In the genomic region with DNA sequence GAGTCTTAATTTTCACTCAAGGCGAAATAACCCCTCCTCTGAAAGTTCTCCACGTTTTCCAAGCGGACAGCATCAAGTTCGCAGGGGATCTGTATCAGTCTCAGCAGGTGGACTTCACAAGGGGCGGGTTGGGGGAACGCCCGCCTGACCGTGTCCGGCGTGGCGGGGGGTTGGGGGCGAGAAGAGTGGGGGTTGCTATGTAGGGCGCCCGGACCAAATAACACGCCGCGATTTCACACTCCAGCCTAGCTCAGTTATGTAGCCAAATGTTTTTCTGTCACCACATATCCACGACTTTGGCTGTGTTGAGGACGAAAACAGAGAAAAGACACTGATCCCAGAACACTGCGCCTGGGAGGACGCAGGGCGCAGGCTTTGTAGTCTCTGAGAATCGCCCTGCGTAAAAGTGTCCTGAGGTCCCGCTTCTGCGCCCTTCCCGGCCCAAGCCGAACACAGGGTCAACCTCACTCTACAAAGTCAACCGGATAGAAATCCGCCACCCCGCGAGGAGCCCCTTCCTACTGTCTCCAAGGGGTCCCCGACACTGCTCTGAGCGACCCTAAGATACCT, we compare ENCODE assay signal across 9 cellular contexts. TPM values are rescaled to one million over a fixed set of nuclear protein-coding genes. Genes with fewer than 3 reads are reported as not detected.
DNase-seq lines count a peak whose midpoint lies in the region; ATAC-seq and TF ChIP-seq lines count a peak whose summit lies in the region.
"Had no signal": no experiment of that assay in that cellular context is flagged by ENCODE, and none has a peak within 500 bp of the region (broad histone marks: within the 10 kb centered on the region; RNA-seq: fewer than 3 reads in every experiment).

No MANE protein-coding gene starts in this region.

- DNase-seq in A673 (ENCODE audit: low spot score) (peak; percentile 64), posterior vena cava (ENCODE audit: low spot score) (no peak)
- no peak for DNase-seq in stimulated activated CD4-positive, alpha-beta T cell treated with anti-CD3 and anti-CD28 coated beads, Interleukin-4, amount 100 ng/mL, for 24 hours
- DNase-seq in effector CD4-positive, alpha-beta T cell: no peak
- DNase-seq: NK-92 treated with Interleukin-12 subunit alpha and Interleukin-12 subunit beta, amount 100 ng/mL, for 24 hours had no signal

- CTCF ChIA-PET in A673 (lab: Charles Lee): no interaction called here

- H3K9me3 Mint-ChIP-seq in dendritic cell treated with granulocyte-macrophage colony-stimulating factor and Interleukin-4, amounts not matched to agents 40 ng/mL and 50 ng/mL, for 4 days: no peaks in the 10 kb centered on the region

- H3K27ac ChIP-seq in A673 (ENCODE audit: low read depth, low read length, poor library complexity, severe bottlenecking): peak overlapping the region; percentile 96
- no peak overlapping the region for H3K27ac ChIP-seq in HUES64 (ENCODE audit: low read depth, low read length)
- H3K27ac ChIP-seq in muscle layer of duodenum (ENCODE audit: low read length): no peak overlapping the region

- H3K4me1 Mint-ChIP-seq in dendritic cell treated with granulocyte-macrophage colony-stimulating factor and Interleukin-4, amounts not matched to agents 40 ng/mL and 50 ng/mL, for 4 days (ENCODE audit: low read depth): peaks cover 71% of the 10 kb centered on the region

- H3K9me3 ChIP-seq in A673 (ENCODE audit: low read depth, low read length, poor library complexity, severe bottlenecking): no peaks in the 10 kb centered on the region
- H3K9me3 ChIP-seq in HUES64 (ENCODE audit: insufficient read depth, low read depth, low read length): no peaks in the 10 kb centered on the region
- H3K9me3 ChIP-seq in muscle layer of duodenum (ENCODE audit: control insufficient read depth in 1 of 2, low read length in 2 of 2): no peaks in the 10 kb centered on the region

- H3K9ac ChIP-seq in HUES64 (ENCODE audit: low read depth, low read length): peak overlapping the region; percentile 53

- intact Hi-C loops in A673 (cut with micrococcal nuclease; ENCODE audit: unreplicated experiment): loop anchor here (5.0 to 10.0 kb wide), 2 partner anchors 66 to 328 kb away; no protein-coding TSS in a partner anchor
- intact Hi-C loops in dendritic cell treated with granulocyte-macrophage colony-stimulating factor and Interleukin-4, amounts not matched to agents 40 ng/mL and 50 ng/mL, for 4 days (cut with micrococcal nuclease): no loop called here
- intact Hi-C loops in posterior vena cava (cut with DNase I): no loop called here

- peak overlapping the region; percentile 90 for H3K4me3 ChIP-seq in A673 (ENCODE audit: low read depth, low read length, poor library complexity, severe bottlenecking)
- H3K4me3 ChIP-seq in HUES64 (ENCODE audit: low read length): peak overlapping the region; percentile 85
- H3K4me3 ChIP-seq in muscle layer of duodenum (ENCODE audit: low read depth in 1 of 2, low read length in 2 of 2): peak overlapping the region; percentile 62

- WGBS in HUES64: under 1% methylated on average over 33 of the region's 34 CpGs

- H3K27me3 Mint-ChIP-seq in dendritic cell treated with granulocyte-macrophage colony-stimulating factor and Interleukin-4, amounts not matched to agents 40 ng/mL and 50 ng/mL, for 4 days: peaks cover 23% of the 10 kb centered on the region

- ATAC-seq in GM18873 (IDR thresholded peaks at IDR 0.05; ENCODE audit: low FRiP score, unreplicated experiment): no peak

- peak overlapping the region; percentile 85 for H3K27ac Mint-ChIP-seq in dendritic cell treated with granulocyte-macrophage colony-stimulating factor and Interleukin-4, amounts not matched to agents 40 ng/mL and 50 ng/mL, for 4 days

- POLR2A ChIA-PET in A673 (lab: Charles Lee; ENCODE audit: low non-redundant PET): interaction anchor here (0.5 kb wide), 1 partner anchor 82 kb away, joined by 7 read pairs; no protein-coding TSS in a partner anchor

- H3K4me1 ChIP-seq in A673 (ENCODE audit: insufficient read depth, low read length, poor library complexity, severe bottlenecking) (peaks cover 42% of the 10 kb centered on the region), HUES64 (ENCODE audit: insufficient read depth, low read length) (peaks cover 22% of the 10 kb centered on the region), muscle layer of duodenum (ENCODE audit: control insufficient read depth in 1 of 2, insufficient read depth in 2 of 2, low read length in 2 of 2) (peaks cover 0 to 13% of the 10 kb centered on the region in 2 donors)

- H3K36me3 ChIP-seq in A673 (ENCODE audit: insufficient read depth, low read length, poor library complexity, severe bottlenecking): peaks cover 34% of the 10 kb centered on the region
- H3K36me3 ChIP-seq in HUES64 (ENCODE audit: insufficient read depth, low read length): no peaks in the 10 kb centered on the region
- no peaks in the 10 kb centered on the region for H3K36me3 ChIP-seq in muscle layer of duodenum (ENCODE audit: control insufficient read depth in 1 of 2, insufficient read depth in 2 of 2, low read length in 2 of 2)

- H3K27me3 ChIP-seq in A673 (replicated peaks; ENCODE audit: insufficient read depth, low read depth, low read length, poor library complexity) (no peaks in the 10 kb centered on the region), HUES64 (ENCODE audit: insufficient read depth, low read length) (peaks cover 70% of the 10 kb centered on the region), muscle layer of duodenum (ENCODE audit: low read depth, low read length) (no peaks in the 10 kb centered on the region)

- TF ChIP-seq CTCF in A673 (conservative IDR thresholded peaks at IDR 0.05; ENCODE audit: low read depth, low read length): no peak

- peaks cover 9% of the 10 kb centered on the region for H3K36me3 Mint-ChIP-seq in dendritic cell treated with granulocyte-macrophage colony-stimulating factor and Interleukin-4, amounts not matched to agents 40 ng/mL and 50 ng/mL, for 4 days (ENCODE audit: low read depth)

- BruUV-seq in A673 (replicated peaks; lab: Mats Ljungman, UMichigan): no TSS peak

- peak overlapping the region; percentile 89 for H3K4me3 Mint-ChIP-seq in dendritic cell treated with granulocyte-macrophage colony-stimulating factor and Interleukin-4, amounts not matched to agents 40 ng/mL and 50 ng/mL, for 4 days

RNA-seq across cellular contexts. Expression of a gene that starts 0.5 kb away (rescaled TPM):
- 110 and 126 TPM in 2 replicates for total RNA-seq in A673 (2021)
- 1.6 TPM for polyA plus RNA-seq in HUES64 (2013, experiment 1 of 2)
- polyA plus RNA-seq in HUES64 (2013, experiment 2 of 2): 1.8 TPM
- 1 to 10 TPM; 3.6 to 5.3 TPM for total RNA-seq in posterior vena cava

Comparison
In these comparisons a context has a peak if more than half of its experiments do, and no peak if none do; other contexts are left out.
1. RNA of a gene that starts 0.5 kb away (total RNA-seq): 110 to 126 TPM in A673; 3.6 to 5.3 TPM in posterior vena cava; every median in the first group is over 10 times any median in the second.
2. Peak in every context shown above with its lines, with median percentiles within 50 percentile points of each other: H3K4me3 ChIP-seq.